In genomic region chr2:113226462-113226861, GRCh38 we compare ENCODE assay signal across 1 cellular context.
TF ChIP-seq lines count a peak whose summit lies in the region.

No MANE protein-coding gene starts in this region.

TF ChIP-seq in K562, 482 proteins besides CTCF, POLR2A, EP300 and RAD21:
- no peak for TF ChIP-seq HES1 (IDR thresholded peaks at IDR 0.05; ENCODE audit: low read depth)
- no peak for TF ChIP-seq CEBPG (CRISPR knock-in tag; IDR thresholded peaks at IDR 0.05)
- TF ChIP-seq CEBPG (tag; conservative IDR thresholded peaks at IDR 0.05 in 1 of 2, IDR thresholded peaks at IDR 0.05 in 1 of 2): 0 out of 4 replicates have a peak, but pooled peaks of 1 of the 2 experiments have one; percentile 6
- TF ChIP-seq, protein P1, sequence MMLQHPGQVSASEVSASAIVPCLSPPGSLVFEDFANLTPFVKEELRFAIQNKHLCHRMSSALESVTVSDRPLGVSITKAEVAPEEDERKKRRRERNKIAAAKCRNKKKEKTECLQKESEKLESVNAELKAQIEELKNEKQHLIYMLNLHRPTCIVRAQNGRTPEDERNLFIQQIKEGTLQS (IDR thresholded peaks at IDR 0.05): peak; percentile 79
- TF ChIP-seq, protein P1 (CRISPR knock-in tag; conservative IDR thresholded peaks at IDR 0.05): no peak
TF ChIP-seq in K562: peak in this region for 2.
